35 cellular contexts compared by ENCODE assay signal in genomic region chr15:60405405-60405804, GRCh38.
"Had no signal": no experiment of that assay in that cellular context is flagged by ENCODE, and none has a peak within 500 bp of the region (broad histone marks: within the 10 kb centered on the region; RNA-seq: fewer than 3 reads in every experiment).

No MANE protein-coding gene starts in this region.

- H3K27me3 ChIP-seq: brain microvascular endothelial cell, dorsolateral prefrontal cortex, esophagus muscularis mucosa, foreskin keratinocyte, gastrocnemius medialis, heart left ventricle had no signal

- H3K4me3 Mint-ChIP-seq: activated B cell treated with CpG ODN at 0.5 μM for 24 hours; activated CD8-positive, alpha-beta T cell treated with anti-CD3 and anti-CD28 coated beads for 36 hours; activated naive CD8-positive, alpha-beta T cell; activated T-cell treated with anti-CD3 and anti-CD28 coated beads, Interleukin-2, amount 50 U/mL, for 4 hours; activated T-helper 17 cell treated with anti-CD3 and anti-CD28 coated beads, Interleukin-2, amount 50 U/mL, for 72 hours; central memory CD8-positive, alpha-beta T cell; dendritic cell treated with granulocyte-macrophage colony-stimulating factor and Interleukin-4, amounts not matched to agents 40 ng/mL and 50 ng/mL, for 4 days; endodermal cell; T-helper 17 cell; T-helper 2 cell treated with Interferon-gamma antibody and Interleukin-4, amounts not matched to agents 5 μg/mL and 100 μg/mL, for 36 hours had no signal

- H3K9me3 ChIP-seq: esophagus muscularis mucosa, gastrocnemius medialis, heart left ventricle had no signal

- H3K9me3 Mint-ChIP-seq: activated B cell treated with CpG ODN at 0.5 μM for 24 hours; activated CD8-positive, alpha-beta T cell treated with anti-CD3 and anti-CD28 coated beads for 36 hours; activated T-cell treated with anti-CD3 and anti-CD28 coated beads, Interleukin-2, amount 50 U/mL, for 4 hours; activated T-helper 17 cell treated with anti-CD3 and anti-CD28 coated beads, Interleukin-2, amount 50 U/mL, for 72 hours; central memory CD8-positive, alpha-beta T cell; dendritic cell treated with granulocyte-macrophage colony-stimulating factor and Interleukin-4, amounts not matched to agents 40 ng/mL and 50 ng/mL, for 4 days; endodermal cell had no signal

- H3K27ac ChIP-seq: brain microvascular endothelial cell, coronary artery, dorsolateral prefrontal cortex, esophagus muscularis mucosa, heart left ventricle, WERI-Rb-1 had no signal

- H3K4me3 ChIP-seq: coronary artery, dorsolateral prefrontal cortex, esophagus muscularis mucosa, gastrocnemius medialis, heart left ventricle had no signal

- DNase-seq: activated B cell treated with CpG ODN at 0.5 μM for 24 hours; activated CD4-positive, alpha-beta T cell treated with anti-CD3 and anti-CD28 coated beads for 48 hours; activated CD4-positive, alpha-beta T cell treated with anti-CD3 and anti-CD28 coated beads, Interleukin-2, amount 50 U/mL, for 1 hour; activated CD4-positive, alpha-beta T cell treated with anti-CD3 and anti-CD28 coated beads, Interleukin-2, amount 50 U/mL, for 48 hours; activated CD8-positive, alpha-beta memory T cell treated with anti-CD3 and anti-CD28 coated beads for 24 hours; activated CD8-positive, alpha-beta T cell treated with anti-CD3 and anti-CD28 coated beads for 36 hours; activated effector memory CD4-positive, alpha-beta T cell treated with Interleukin-2 at 50 U/mL for 16 hours; activated gamma-delta T cell treated with Interleukin-2 at 50 U/mL for 16 hours; activated naive CD4-positive, alpha-beta T cell treated with anti-CD3 and anti-CD28 coated beads, Interleukin-2, amount 50 U/mL, for 16 hours; activated naive CD4-positive, alpha-beta T cell treated with Interleukin-2 at 50 U/mL for 16 hours; activated T-cell treated with anti-CD3 and anti-CD28 coated beads, Interleukin-2, amount 50 U/mL, for 4 hours; amniotic stem cell; anterior cingulate cortex; brain microvascular endothelial cell; dorsolateral prefrontal cortex; effector memory CD4-positive, alpha-beta T cell; endodermal cell; erythroblast; foreskin keratinocyte; gastrocnemius medialis; glutamatergic neuron; heart left ventricle; T-helper 17 cell; T1000; WERI-Rb-1 had no signal

- H3K27ac Mint-ChIP-seq: activated B cell treated with CpG ODN at 0.5 μM for 24 hours; activated CD8-positive, alpha-beta T cell treated with anti-CD3 and anti-CD28 coated beads for 36 hours; activated naive CD8-positive, alpha-beta T cell; activated T-helper 17 cell treated with anti-CD3 and anti-CD28 coated beads, Interleukin-2, amount 50 U/mL, for 72 hours; dendritic cell treated with granulocyte-macrophage colony-stimulating factor and Interleukin-4, amounts not matched to agents 40 ng/mL and 50 ng/mL, for 4 days; endodermal cell; T-helper 17 cell; T-helper 2 cell treated with Interferon-gamma antibody and Interleukin-4, amounts not matched to agents 5 μg/mL and 100 μg/mL, for 36 hours had no signal

- H3K27me3 Mint-ChIP-seq: activated B cell treated with CpG ODN at 0.5 μM for 24 hours; activated CD8-positive, alpha-beta T cell treated with anti-CD3 and anti-CD28 coated beads for 36 hours; activated naive CD8-positive, alpha-beta T cell; activated T-helper 17 cell treated with anti-CD3 and anti-CD28 coated beads, Interleukin-2, amount 50 U/mL, for 72 hours; central memory CD8-positive, alpha-beta T cell; dendritic cell treated with granulocyte-macrophage colony-stimulating factor and Interleukin-4, amounts not matched to agents 40 ng/mL and 50 ng/mL, for 4 days; T-helper 17 cell had no signal

- H3K36me3 ChIP-seq: brain microvascular endothelial cell, esophagus muscularis mucosa, gastrocnemius medialis, heart left ventricle, WERI-Rb-1 had no signal

- FAIRE-seq: astrocyte, bronchial epithelial cell had no signal

- ATAC-seq: activated CD4-positive, CD25-positive, alpha-beta regulatory T cell treated with anti-CD3 and anti-CD28 coated beads, Interleukin-2, amount 50 U/mL, for 24 hours; activated CD8-positive, alpha-beta T cell treated with anti-CD3 and anti-CD28 coated beads for 36 hours; activated T-cell treated with anti-CD3 and anti-CD28 coated beads, Interleukin-2, amount 50 U/mL, for 4 hours; activated T-helper 17 cell treated with anti-CD3 and anti-CD28 coated beads, Interleukin-2, amount 50 U/mL, for 72 hours; foreskin keratinocyte; gastrocnemius medialis; heart left ventricle; T-helper 17 cell had no signal
